Comparison of ENCODE assay signal across 28 cellular contexts in genomic region chr14:94940263-94940993, GRCh38.
"Had no signal": no experiment of that assay in that cellular context is flagged by ENCODE, and none has a peak within 500 bp of the region (broad histone marks: within the 10 kb centered on the region; RNA-seq: fewer than 3 reads in every experiment).

No MANE protein-coding gene starts in this region.

- H3K36me3 ChIP-seq: esophagus muscularis mucosa, gastrocnemius medialis, WERI-Rb-1 had no signal

- H3K9me3 ChIP-seq: body of pancreas, esophagus muscularis mucosa, gastrocnemius medialis had no signal

- DNase-seq: activated B cell treated with CpG ODN at 0.5 μM for 24 hours; activated CD4-positive, alpha-beta T cell treated with anti-CD3 and anti-CD28 coated beads for 48 hours; activated CD4-positive, alpha-beta T cell treated with anti-CD3 and anti-CD28 coated beads, Interleukin-2, amount 50 U/mL, for 1 hour; activated CD4-positive, alpha-beta T cell treated with anti-CD3 and anti-CD28 coated beads, Interleukin-2, amount 50 U/mL, for 48 hours; activated CD8-positive, alpha-beta memory T cell treated with anti-CD3 and anti-CD28 coated beads for 24 hours; activated CD8-positive, alpha-beta T cell treated with anti-CD3 and anti-CD28 coated beads for 36 hours; activated effector memory CD4-positive, alpha-beta T cell treated with Interleukin-2 at 50 U/mL for 16 hours; activated gamma-delta T cell treated with Interleukin-2 at 50 U/mL for 16 hours; activated naive CD4-positive, alpha-beta T cell treated with anti-CD3 and anti-CD28 coated beads, Interleukin-2, amount 50 U/mL, for 16 hours; activated naive CD4-positive, alpha-beta T cell treated with Interleukin-2 at 50 U/mL for 16 hours; activated T-cell treated with anti-CD3 and anti-CD28 coated beads, Interleukin-2, amount 50 U/mL, for 4 hours; amygdala; aorta; body of pancreas; caudate nucleus; cortex of kidney; dermis blood vessel endothelial cell; effector CD4-positive, alpha-beta T cell; effector memory CD8-positive, alpha-beta T cell; erythroblast; foreskin keratinocyte; gastrocnemius medialis; glutamatergic neuron; T-helper 1 cell; T-helper 17 cell; T1000; WERI-Rb-1 had no signal

- H3K27me3 ChIP-seq: body of pancreas, esophagus muscularis mucosa, foreskin keratinocyte, gastrocnemius medialis had no signal

- H3K4me1 ChIP-seq: foreskin keratinocyte had no signal

- H3K4me3 ChIP-seq: body of pancreas, esophagus muscularis mucosa, gastrocnemius medialis had no signal

- H3K27ac ChIP-seq: body of pancreas, esophagus muscularis mucosa, foreskin keratinocyte, gastrocnemius medialis, WERI-Rb-1 had no signal
